In the genomic region with DNA sequence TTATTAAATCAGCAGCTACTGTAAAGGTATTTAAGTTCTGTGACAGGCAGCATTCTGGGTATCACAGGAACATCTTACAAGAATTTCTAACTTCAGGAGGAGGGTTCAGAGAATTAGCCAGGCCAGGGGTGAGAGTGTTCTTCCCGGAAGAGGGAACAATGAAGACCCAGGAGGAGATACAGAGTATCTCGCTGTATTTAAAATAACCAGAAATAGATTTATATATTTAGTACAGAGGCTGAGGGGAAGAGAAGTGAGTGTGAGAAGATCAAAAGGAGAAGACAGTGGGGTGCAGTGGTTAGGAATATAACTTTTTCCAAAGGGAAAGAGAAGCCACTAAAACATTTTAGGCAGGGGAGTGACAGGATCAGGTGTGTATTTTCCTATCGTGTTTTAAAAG, we compare ENCODE assay signal across 16 cellular contexts.
A peak's percentile ranks its signal among the peaks of the same experiment; 100 is the strongest.
DNase-seq lines count a peak whose midpoint lies in the region; ATAC-seq and TF ChIP-seq lines count a peak whose summit lies in the region.
"Had no signal": no experiment of that assay in that cellular context is flagged by ENCODE, and none has a peak within 500 bp of the region (broad histone marks: within the 10 kb centered on the region; RNA-seq: fewer than 3 reads in every experiment).

No MANE protein-coding gene starts in this region.

- TF ChIP-seq CTCF in cardiac muscle cell (IDR thresholded peaks at IDR 0.05; ENCODE audit: low read depth, low read length), result no peak
- no peak for TF ChIP-seq CTCF in RWPE2 (IDR thresholded peaks at IDR 0.05; ENCODE audit: poor library complexity, severe bottlenecking)
- no peak for TF ChIP-seq CTCF in progenitor cell of endocrine pancreas (IDR thresholded peaks at IDR 0.05; ENCODE audit: unreplicated experiment)

- no peaks in the 10 kb centered on the region for H3K27me3 ChIP-seq in cardiac muscle cell
- no peaks in the 10 kb centered on the region for H3K27me3 ChIP-seq in RWPE2 (ENCODE audit: insufficient read depth, poor library complexity, severe bottlenecking)

- H3K4me3 ChIP-seq in cardiac muscle cell (no peak overlapping the region), RWPE2 (ENCODE audit: severe bottlenecking) (no peak overlapping the region)
- H3K4me3 ChIP-seq: HAP-1 had no signal

- intact Hi-C loops in cardiac septum (cut with DNase I), result no loop called here

- peaks cover 6% of the 10 kb centered on the region for H3K4me1 ChIP-seq in cardiac muscle cell (ENCODE audit: low read depth)
- peaks cover 38% of the 10 kb centered on the region for H3K4me1 ChIP-seq in RWPE2 (ENCODE audit: insufficient read depth, poor library complexity, severe bottlenecking)
- H3K4me1 ChIP-seq: HAP-1 had no signal

- no peak for ATAC-seq in RWPE2 (ENCODE audit: low read depth)
- ATAC-seq in GM19455 (IDR thresholded peaks at IDR 0.05; ENCODE audit: unreplicated experiment), result no peak
- no peak for ATAC-seq in HG03520 (IDR thresholded peaks at IDR 0.05; ENCODE audit: unreplicated experiment)
- no peak for ATAC-seq in HG02981 (IDR thresholded peaks at IDR 0.05; ENCODE audit: unreplicated experiment)

- H3K27ac ChIP-seq in cardiac muscle cell (peak overlapping the region; percentile 30), RWPE2 (ENCODE audit: poor library complexity, severe bottlenecking) (peak overlapping the region; percentile 89), epithelial cell of prostate (peak overlapping the region; percentile 54)

- DNase-seq in cardiac muscle cell (ENCODE audit: low read depth in 1 of 2, low spot score in 1 of 2), result no peak
- DNase-seq in cardiac septum (ENCODE audit: low spot score), result no peak
- no peak for DNase-seq in RWPE2 (ENCODE audit: low spot score)
- DNase-seq in epithelial cell of prostate (ENCODE audit: low read depth, low spot score), result no peak
- no peak for DNase-seq in progenitor cell of endocrine pancreas (ENCODE audit: low spot score, unreplicated experiment)
- DNase-seq: 8988T; C1 segment of cervical spinal cord; CD4-positive, alpha-beta memory T cell; DMS79 treated with DMSO at 0.1 percent for 48 hours; EL; GOT3 had no signal

- peak overlapping the region; percentile 22 for H3K27ac Mint-ChIP-seq in progenitor cell of endocrine pancreas
- H3K27ac Mint-ChIP-seq: B cell had no signal

- H3K36me3 ChIP-seq in cardiac muscle cell (no peaks in the 10 kb centered on the region), RWPE2 (ENCODE audit: low read depth) (no peaks in the 10 kb centered on the region)
- H3K36me3 ChIP-seq: HAP-1 had no signal

- peaks cover 1% of the 10 kb centered on the region for H3K4me1 Mint-ChIP-seq in progenitor cell of endocrine pancreas (ENCODE audit: low read depth)
- H3K4me1 Mint-ChIP-seq: B cell; CD4-positive, alpha-beta memory T cell had no signal

- H3K4me3 Mint-ChIP-seq in progenitor cell of endocrine pancreas (ENCODE audit: low read depth), result no peak overlapping the region
- H3K4me3 Mint-ChIP-seq: B cell; CD4-positive, alpha-beta memory T cell had no signal

- H3K9me3 Mint-ChIP-seq in progenitor cell of endocrine pancreas (ENCODE audit: low read depth), result no peaks in the 10 kb centered on the region

- no peaks in the 10 kb centered on the region for H3K27me3 Mint-ChIP-seq in progenitor cell of endocrine pancreas
- H3K27me3 Mint-ChIP-seq: B cell; CD4-positive, alpha-beta memory T cell had no signal

- no peaks in the 10 kb centered on the region for H3K9me3 ChIP-seq in cardiac muscle cell (ENCODE audit: low read depth)
- no peaks in the 10 kb centered on the region for H3K9me3 ChIP-seq in RWPE2 (ENCODE audit: severe bottlenecking)
- H3K9me3 ChIP-seq: HAP-1 had no signal

- H3K36me3 Mint-ChIP-seq in progenitor cell of endocrine pancreas (ENCODE audit: insufficient read depth), result peaks cover 1% of the 10 kb centered on the region

Comparison
In these comparisons a context has a peak if more than half of its experiments do, and no peak if none do; other contexts are left out.
1. H3K27ac ChIP-seq: peak in every context shown above with its lines; median percentile 89 in RWPE2; 54 in epithelial cell of prostate; 30 in cardiac muscle cell.